ENCODE assay signal across 1 cellular context in genomic region chr12:110002691-110003515, GRCh38.
TF ChIP-seq lines count a peak whose summit lies in the region.

No MANE protein-coding gene starts in this region.

TF ChIP-seq in H1, 55 proteins besides CTCF, POLR2A, EP300 and RAD21:
- TF ChIP-seq CHD1 (IDR thresholded peaks at IDR 0.05; ENCODE audit: low read depth, low read length) (no peak), FOSL1 (IDR thresholded peaks at IDR 0.05; ENCODE audit: insufficient read depth, low read depth, low read length) (no peak), ATF3 (IDR thresholded peaks at IDR 0.05; ENCODE audit: insufficient read depth, low read depth, low read length) (no peak), RFX5 (IDR thresholded peaks at IDR 0.05; ENCODE audit: borderline replicate concordance, low read depth, low read length) (no peak), CHD7 (IDR thresholded peaks at IDR 0.05; ENCODE audit: insufficient replicate concordance, low read length) (no peak), SP1 (IDR thresholded peaks at IDR 0.05; ENCODE audit: low read depth, low read length) (no peak), SUZ12 (IDR thresholded peaks at IDR 0.05; ENCODE audit: low read length) (no peak), SIRT6 (IDR thresholded peaks at IDR 0.05; ENCODE audit: low read length) (no peak), POLR2AphosphoS5 (IDR thresholded peaks at IDR 0.05; ENCODE audit: low read depth, low read length) (no peak), SP2 (IDR thresholded peaks at IDR 0.05; ENCODE audit: low read length) (no peak), CHD2 (IDR thresholded peaks at IDR 0.05; ENCODE audit: low read length) (no peak), RXRA (IDR thresholded peaks at IDR 0.05; ENCODE audit: insufficient read depth, low read depth, low read length) (no peak), SP4 (IDR thresholded peaks at IDR 0.05; ENCODE audit: low read length) (no peak), MAX (IDR thresholded peaks at IDR 0.05) (no peak), JUN (IDR thresholded peaks at IDR 0.05; ENCODE audit: low read depth, low read length) (no peak), PHF8 (conservative IDR thresholded peaks at IDR 0.05; ENCODE audit: low read depth, low read length) (no peak)
TF ChIP-seq in H1: peak in this region for 0.
